Comparison of ENCODE assay signal across 12 cellular contexts in genomic region chr22:38266120-38266519, GRCh38. TPM values are rescaled to one million over a fixed set of nuclear protein-coding genes. Genes with fewer than 3 reads are reported as not detected.
DNase-seq lines count a peak whose midpoint lies in the region; ATAC-seq and TF ChIP-seq lines count a peak whose summit lies in the region.
"Had no signal": no experiment of that assay in that cellular context is flagged by ENCODE, and none has a peak within 500 bp of the region (broad histone marks: within the 10 kb centered on the region; RNA-seq: fewer than 3 reads in every experiment).

No MANE protein-coding gene starts in this region.

- H3K4me1 ChIP-seq in left ventricle myocardium inferior (peaks cover 98% of the 10 kb centered on the region), ascending aorta (peaks cover 14 to 50% of the 10 kb centered on the region in 2 donors), uterus (peaks cover 0 to 15% of the 10 kb centered on the region in 2 donors)
- peaks cover 13 to 46% of the 10 kb centered on the region in 2 donors for H3K4me1 ChIP-seq in naive thymus-derived CD4-positive, alpha-beta T cell (ENCODE audit: control insufficient read depth in 2 of 2, insufficient read depth in 2 of 2, low read length in 2 of 2)

- no peaks in the 10 kb centered on the region for H3K27me3 ChIP-seq in left ventricle myocardium inferior (ENCODE audit: low read depth)
- H3K27me3 ChIP-seq in ascending aorta = no peaks in the 10 kb centered on the region
- no peaks in the 10 kb centered on the region for H3K27me3 ChIP-seq in naive thymus-derived CD4-positive, alpha-beta T cell (ENCODE audit: control insufficient read depth in 2 of 2, insufficient read depth in 2 of 2, low read length in 2 of 2)
- H3K27me3 ChIP-seq in uterus = no peaks in the 10 kb centered on the region
- H3K27me3 ChIP-seq: body of pancreas had no signal

- H3K4me3 Mint-ChIP-seq in naive thymus-derived CD4-positive, alpha-beta T cell = peak overlapping the region in 8 of 10 donors; percentile 6 to 81 (median 60)
- no peak overlapping the region for H3K4me3 Mint-ChIP-seq in HFFc6
- H3K4me3 Mint-ChIP-seq: memory B cell had no signal

- H3K27ac ChIP-seq in left ventricle myocardium inferior (replicated peaks) = peak overlapping the region; percentile 97
- peak overlapping the region; percentile 31 to 51 for H3K27ac ChIP-seq in ascending aorta
- H3K27ac ChIP-seq in naive thymus-derived CD4-positive, alpha-beta T cell (ENCODE audit: low read depth, low read length) = peak overlapping the region; percentile 64
- H3K27ac ChIP-seq in uterus = peak overlapping the region; percentile 51 to 75

- peaks cover 0 to 28% (median 4%) of the 10 kb centered on the region in 5 donors for H3K36me3 Mint-ChIP-seq in naive thymus-derived CD4-positive, alpha-beta T cell
- peaks cover 12% of the 10 kb centered on the region for H3K36me3 Mint-ChIP-seq in HFFc6 (ENCODE audit: low read depth)
- H3K36me3 Mint-ChIP-seq: memory B cell had no signal

- no peak for TF ChIP-seq CTCF in left ventricle myocardium inferior (IDR thresholded peaks at IDR 0.05; ENCODE audit: borderline replicate concordance)
- no peak for TF ChIP-seq CTCF in ascending aorta (IDR thresholded peaks at IDR 0.05)
- TF ChIP-seq CTCF in uterus (IDR thresholded peaks at IDR 0.05) = no peak
- no peak for TF ChIP-seq CTCF in HFFc6 (IDR thresholded peaks at IDR 0.05)

- peaks cover 49 to 88% (median 75%) of the 10 kb centered on the region in 7 donors for H3K4me1 Mint-ChIP-seq in naive thymus-derived CD4-positive, alpha-beta T cell
- peaks cover 50% of the 10 kb centered on the region for H3K4me1 Mint-ChIP-seq in HFFc6 (ENCODE audit: low read depth)

- CTCF ChIA-PET in naive thymus-derived CD4-positive, alpha-beta T cell (lab: Charles Lee) = interaction anchor here (1.4 to 1.5 kb wide), 2 partner anchors 10 to 88 kb away, joined by 3 read pairs; no protein-coding TSS in a partner anchor

- no peaks in the 10 kb centered on the region for H3K27me3 Mint-ChIP-seq in naive thymus-derived CD4-positive, alpha-beta T cell
- peaks cover 2% of the 10 kb centered on the region; the same call in 1 of the 2 replicates for H3K27me3 Mint-ChIP-seq in HFFc6 (ENCODE audit: insufficient read depth)
- H3K27me3 Mint-ChIP-seq: memory B cell had no signal

- intact Hi-C loops in left ventricle myocardium inferior (cut with micrococcal nuclease) = no loop called here
- intact Hi-C loops in Right ventricle myocardium inferior (cut with DNase I) = loop anchor here (1.0 kb wide), 1 partner anchor 48 kb away; no protein-coding TSS in a partner anchor
- intact Hi-C loops in ascending aorta (cut with DNase I) = no loop called here
- intact Hi-C loops in naive thymus-derived CD4-positive, alpha-beta T cell (cut with micrococcal nuclease) = loop anchor here in 1 of 2 donors (10.0 kb wide), 1 partner anchor 309 kb away; the partner anchor contains the start of gene DMC1
- intact Hi-C loops in uterus (cut with DNase I; ENCODE audit: low total_unique reads) = loop anchor here (10.0 kb wide), 1 partner anchor 61 kb away; the partner anchor contains the start of gene MAFF

- H3K9me3 ChIP-seq in left ventricle myocardium inferior (replicated peaks) (no peaks in the 10 kb centered on the region), ascending aorta (no peaks in the 10 kb centered on the region), uterus (no peaks in the 10 kb centered on the region)
- no peaks in the 10 kb centered on the region for H3K9me3 ChIP-seq in naive thymus-derived CD4-positive, alpha-beta T cell (ENCODE audit: control insufficient read depth in 2 of 3, low read length in 3 of 3)
- H3K9me3 ChIP-seq: body of pancreas had no signal

- ATAC-seq in Right ventricle myocardium inferior (no peak), HG02973 (IDR thresholded peaks at IDR 0.05; ENCODE audit: unreplicated experiment) (no peak)
- ATAC-seq in naive thymus-derived CD4-positive, alpha-beta T cell = no peak
- ATAC-seq: body of pancreas had no signal

- DNase-seq in left ventricle myocardium inferior (no peak), Right ventricle myocardium inferior (ENCODE audit: missing footprints) (no peak), ascending aorta (ENCODE audit: low spot score in 2 of 2) (no peak), uterus (no peak), HFFc6 (no peak), superior temporal gyrus (ENCODE audit: extremely low spot score) (no peak)
- DNase-seq in naive thymus-derived CD4-positive, alpha-beta T cell = no peak
- DNase-seq: activated CD4-positive, alpha-beta T cell treated with anti-CD3 and anti-CD28 coated beads for 4 hours; COR-L47 had no signal

- no peak for TF ChIP-seq POLR2A in uterus (IDR thresholded peaks at IDR 0.05)

- peak overlapping the region; percentile 72 to 96 (median 93) for H3K27ac Mint-ChIP-seq in naive thymus-derived CD4-positive, alpha-beta T cell
- no peak overlapping the region for H3K27ac Mint-ChIP-seq in HFFc6
- H3K27ac Mint-ChIP-seq: memory B cell had no signal

- no peaks in the 10 kb centered on the region for H3K9me3 Mint-ChIP-seq in naive thymus-derived CD4-positive, alpha-beta T cell
- H3K9me3 Mint-ChIP-seq in HFFc6 = no peaks in the 10 kb centered on the region
- H3K9me3 Mint-ChIP-seq: memory B cell had no signal

- POLR2A ChIA-PET in naive thymus-derived CD4-positive, alpha-beta T cell (lab: Charles Lee) = interaction anchor here (1.0 to 1.6 kb wide), 4 partner anchors 10 to 63 kb away, joined by 3 to 4 read pairs (median 3); no protein-coding TSS in a partner anchor

- H3K36me3 ChIP-seq in left ventricle myocardium inferior (no peaks in the 10 kb centered on the region), ascending aorta (no peaks in the 10 kb centered on the region), uterus (no peaks in the 10 kb centered on the region)
- H3K36me3 ChIP-seq in naive thymus-derived CD4-positive, alpha-beta T cell (ENCODE audit: control insufficient read depth in 2 of 3, insufficient read depth in 3 of 3, low read length in 3 of 3) = peaks cover 0 to 5% (median 0%) of the 10 kb centered on the region in 3 experiments

- peak overlapping the region; percentile 41 for H3K4me3 ChIP-seq in left ventricle myocardium inferior
- H3K4me3 ChIP-seq in ascending aorta = no peak overlapping the region
- H3K4me3 ChIP-seq in naive thymus-derived CD4-positive, alpha-beta T cell (ENCODE audit: low read length) = no peak overlapping the region
- H3K4me3 ChIP-seq in uterus = no peak overlapping the region
- H3K4me3 ChIP-seq: body of pancreas had no signal

RNA-seq across cellular contexts. Expression of gene TMEM184B, which starts 6.7 kb away (rescaled TPM):
- total RNA-seq in left ventricle myocardium inferior (50.6 TPM), Right ventricle myocardium inferior (43.1 TPM), ascending aorta (118 TPM), uterus (10 to 100 TPM; 31.7 to 70.4 (median 50.7) TPM)
- 10 to 100 TPM; 26.9 to 41.3 (median 35.0) TPM for total RNA-seq in naive thymus-derived CD4-positive, alpha-beta T cell
- 10 to 100 TPM in 1 of 2 donors, 1 to 10 TPM in 1; 9.0 to 19.5 TPM for polyA plus RNA-seq in naive thymus-derived CD4-positive, alpha-beta T cell
- 100 to 1,000 TPM; 104 to 125 (median 111) TPM for total RNA-seq in HFFc6 (2021; fragmentation: NEBNext Ultra II Directional; extraction: Animal tissue kit (Norgen Biotek cat#: 25700))

RNA-seq across cellular contexts. Expression of gene CSNK1E, which starts 51.1 kb away (rescaled TPM):
- total RNA-seq in left ventricle myocardium inferior (76.1 TPM), Right ventricle myocardium inferior (55.4 TPM), ascending aorta (185 TPM), uterus (100 to 1,000 TPM in 2 of 4 donors, 10 to 100 TPM in 2; 22.1 to 171 (median 100) TPM)
- total RNA-seq in naive thymus-derived CD4-positive, alpha-beta T cell = 100 to 1,000 TPM in 2 of 5 experiments, 10 to 100 TPM in 3; 71.6 to 143 (median 91.9) TPM
- 1 to 10 TPM; 5.6 to 8.1 TPM for polyA plus RNA-seq in naive thymus-derived CD4-positive, alpha-beta T cell
- 100 to 1,000 TPM; 166 to 184 (median 172) TPM for total RNA-seq in HFFc6 (2021; fragmentation: NEBNext Ultra II Directional; extraction: Animal tissue kit (Norgen Biotek cat#: 25700))

Comparison
In these comparisons a context has a peak if more than half of its experiments do, and no peak if none do; other contexts are left out.
1. intact Hi-C loops: an anchor here in Right ventricle myocardium inferior (1.0 kb wide) and uterus (10.0 kb wide); none called in left ventricle myocardium inferior and ascending aorta.
2. H3K27ac ChIP-seq: peak in every context shown above with its lines; median percentile 97 in left ventricle myocardium inferior; 64 in naive thymus-derived CD4-positive, alpha-beta T cell; 63 in uterus; 41 in ascending aorta.